Comparison of ENCODE assay signal across 13 cellular contexts in the genomic region with DNA sequence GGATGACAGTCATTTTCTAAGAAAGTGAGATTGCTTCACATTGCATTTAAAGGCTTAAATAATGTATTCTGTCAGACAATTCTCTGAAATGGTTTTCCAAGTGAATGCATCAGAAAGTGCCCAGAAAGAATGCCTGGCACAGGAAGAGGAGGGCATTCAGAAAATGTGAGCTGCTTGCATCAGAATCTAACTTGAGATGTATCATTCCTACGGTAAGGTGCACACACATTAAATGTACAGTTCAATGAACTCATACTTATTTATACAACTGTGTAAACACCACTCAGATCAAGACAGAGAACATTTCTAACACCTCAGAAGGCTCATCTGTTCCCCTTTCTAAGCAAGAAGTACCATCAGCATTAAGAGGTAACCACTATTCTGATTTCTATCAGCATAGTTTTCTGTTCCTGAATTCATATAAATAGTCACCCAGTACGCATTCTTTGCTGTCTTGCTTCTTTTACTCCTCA.
DNase-seq lines count a peak whose midpoint lies in the region; ATAC-seq and TF ChIP-seq lines count a peak whose summit lies in the region.
"Had no signal": no experiment of that assay in that cellular context is flagged by ENCODE, and none has a peak within 500 bp of the region (broad histone marks: within the 10 kb centered on the region; RNA-seq: fewer than 3 reads in every experiment).

No MANE protein-coding gene starts in this region.

- H3K9me3 ChIP-seq in CD4-positive, alpha-beta memory T cell (ENCODE audit: control insufficient read depth in 1 of 2, low read length in 2 of 2), result no peaks in the 10 kb centered on the region

- no peaks in the 10 kb centered on the region; the same call in 1 of the 2 replicates for H3K27me3 Mint-ChIP-seq in WTC11 (ENCODE audit: low read depth)
- peaks cover 0 to 3% of the 10 kb centered on the region in 2 donors for H3K27me3 Mint-ChIP-seq in CD4-positive, alpha-beta memory T cell

- no peaks in the 10 kb centered on the region for H3K27me3 ChIP-seq in CD4-positive, alpha-beta memory T cell (ENCODE audit: insufficient read depth, low read length)
- H3K27me3 ChIP-seq: BLaER1 treated with 17β-estradiol and CSF1 and Interleukin-3, amounts not matched to agents 10 nM and 100 nM had no signal

- H3K36me3 ChIP-seq in CD4-positive, alpha-beta memory T cell (ENCODE audit: insufficient read depth, low read length), result no peaks in the 10 kb centered on the region
- H3K36me3 ChIP-seq: BLaER1 treated with 17β-estradiol and CSF1 and Interleukin-3, amounts not matched to agents 10 nM and 100 nM had no signal

- no peaks in the 10 kb centered on the region for H3K4me1 ChIP-seq in CD4-positive, alpha-beta memory T cell (ENCODE audit: insufficient read depth, low read length)

- no peak overlapping the region for H3K27ac Mint-ChIP-seq in WTC11
- H3K27ac Mint-ChIP-seq in CD4-positive, alpha-beta memory T cell, result no peak overlapping the region
- H3K27ac Mint-ChIP-seq: H9 had no signal

- H3K9me3 Mint-ChIP-seq in WTC11, result peaks cover 16% of the 10 kb centered on the region
- peaks cover 0 to 12% (median 10%) of the 10 kb centered on the region in 8 donors for H3K9me3 Mint-ChIP-seq in CD4-positive, alpha-beta memory T cell

- intact Hi-C loops in Right ventricle myocardium inferior (cut with DNase I), result no loop called here
- intact Hi-C loops in CD4-positive, alpha-beta memory T cell (cut with micrococcal nuclease), result no loop called here

- peak; percentile 44 for DNase-seq in DMS53 (lab: John Stamatoyannopoulos, UW)
- no peak for DNase-seq in Right ventricle myocardium inferior (ENCODE audit: missing footprints)
- DNase-seq in WTC11 (ENCODE audit: low spot score), result no peak
- no peak for DNase-seq in CD4-positive, alpha-beta memory T cell
- no peak for DNase-seq in effector CD4-positive, alpha-beta T cell
- DNase-seq: H9, hypothalamus, Right ventricle myocardium superior had no signal

- H3K4me3 Mint-ChIP-seq in WTC11, result no peak overlapping the region
- no peak overlapping the region for H3K4me3 Mint-ChIP-seq in CD4-positive, alpha-beta memory T cell
- H3K4me3 Mint-ChIP-seq: H9 had no signal

- peaks cover 10% of the 10 kb centered on the region for H3K36me3 Mint-ChIP-seq in WTC11
- H3K36me3 Mint-ChIP-seq in CD4-positive, alpha-beta memory T cell, result peaks cover 0 to 8% of the 10 kb centered on the region in 2 donors

- H3K4me3 ChIP-seq in CD4-positive, alpha-beta memory T cell (ENCODE audit: low read length in 2 of 2), result no peak overlapping the region
- H3K4me3 ChIP-seq: BLaER1 treated with 17β-estradiol and CSF1 and Interleukin-3, amounts not matched to agents 10 nM and 100 nM; coronary artery had no signal

- TF ChIP-seq CTCF in WTC11 (IDR thresholded peaks at IDR 0.05), result no peak

- peaks cover 8% of the 10 kb centered on the region for H3K4me1 Mint-ChIP-seq in WTC11
- H3K4me1 Mint-ChIP-seq in CD4-positive, alpha-beta memory T cell, result peaks cover 2 to 8% (median 5%) of the 10 kb centered on the region in 4 donors

- ATAC-seq in GM18870 (IDR thresholded peaks at IDR 0.05; ENCODE audit: unreplicated experiment) (peak; percentile 92), HG02642 (IDR thresholded peaks at IDR 0.05; ENCODE audit: poor library complexity, unreplicated experiment) (peak; percentile 89), HG03558 (IDR thresholded peaks at IDR 0.05; ENCODE audit: extremely low read depth, unreplicated experiment) (peak; percentile 74), Right ventricle myocardium inferior (no peak), WTC11 (no peak)

- H3K27ac ChIP-seq in CD4-positive, alpha-beta memory T cell (ENCODE audit: low read depth, low read length), result no peak overlapping the region
- H3K27ac ChIP-seq: BLaER1 treated with 17β-estradiol and CSF1 and Interleukin-3, amounts not matched to agents 10 nM and 100 nM; coronary artery had no signal

- CTCF ChIA-PET in WTC11 (lab: Charles Lee), result no interaction called here
- CTCF ChIA-PET in CD4-positive, alpha-beta memory T cell (lab: Charles Lee; ENCODE audit: partially characterized antibody), result no interaction called here

- POLR2A ChIA-PET in WTC11 (lab: Charles Lee), result no interaction called here
- POLR2A ChIA-PET in CD4-positive, alpha-beta memory T cell (lab: Charles Lee; ENCODE audit: partially characterized antibody), result no interaction called here

TF ChIP-seq in WTC11, 78 proteins besides CTCF, POLR2A, EP300 and RAD21 (continues in another document):
- TF ChIP-seq MXD4 (CRISPR knock-in tag; IDR thresholded peaks at IDR 0.05; ENCODE audit: borderline replicate concordance) (no peak), EMX1 (CRISPR knock-in tag; IDR thresholded peaks at IDR 0.05) (no peak), JUN (CRISPR knock-in tag; IDR thresholded peaks at IDR 0.05) (no peak), SOX15 (CRISPR knock-in tag; IDR thresholded peaks at IDR 0.05) (no peak), TP53 (CRISPR knock-in tag; IDR thresholded peaks at IDR 0.05) (no peak), ZNF423 (CRISPR knock-in tag; IDR thresholded peaks at IDR 0.05) (no peak), ATF6 (CRISPR knock-in tag; IDR thresholded peaks at IDR 0.05) (no peak), USF1 (CRISPR knock-in tag; IDR thresholded peaks at IDR 0.05) (no peak), GRHL2 (CRISPR knock-in tag; IDR thresholded peaks at IDR 0.05; ENCODE audit: insufficient replicate concordance, severe bottlenecking) (no peak)
- TF ChIP-seq, protein P1, sequence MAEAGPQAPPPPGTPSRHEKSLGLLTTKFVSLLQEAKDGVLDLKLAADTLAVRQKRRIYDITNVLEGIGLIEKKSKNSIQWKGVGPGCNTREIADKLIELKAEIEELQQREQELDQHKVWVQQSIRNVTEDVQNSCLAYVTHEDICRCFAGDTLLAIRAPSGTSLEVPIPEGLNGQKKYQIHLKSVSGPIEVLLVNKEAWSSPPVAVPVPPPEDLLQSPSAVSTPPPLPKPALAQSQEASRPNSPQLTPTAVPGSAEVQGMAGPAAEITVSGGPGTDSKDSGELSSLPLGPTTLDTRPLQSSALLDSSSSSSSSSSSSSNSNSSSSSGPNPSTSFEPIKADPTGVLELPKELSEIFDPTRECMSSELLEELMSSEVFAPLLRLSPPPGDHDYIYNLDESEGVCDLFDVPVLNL (CRISPR knock-in tag; IDR thresholded peaks at IDR 0.05; ENCODE audit: borderline replicate concordance, low read depth), result no peak
- TF ChIP-seq, protein P2, sequence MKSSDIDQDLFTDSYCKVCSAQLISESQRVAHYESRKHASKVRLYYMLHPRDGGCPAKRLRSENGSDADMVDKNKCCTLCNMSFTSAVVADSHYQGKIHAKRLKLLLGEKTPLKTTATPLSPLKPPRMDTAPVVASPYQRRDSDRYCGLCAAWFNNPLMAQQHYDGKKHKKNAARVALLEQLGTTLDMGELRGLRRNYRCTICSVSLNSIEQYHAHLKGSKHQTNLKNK (CRISPR knock-in tag; IDR thresholded peaks at IDR 0.05), result no peak
- TF ChIP-seq, protein P3, sequence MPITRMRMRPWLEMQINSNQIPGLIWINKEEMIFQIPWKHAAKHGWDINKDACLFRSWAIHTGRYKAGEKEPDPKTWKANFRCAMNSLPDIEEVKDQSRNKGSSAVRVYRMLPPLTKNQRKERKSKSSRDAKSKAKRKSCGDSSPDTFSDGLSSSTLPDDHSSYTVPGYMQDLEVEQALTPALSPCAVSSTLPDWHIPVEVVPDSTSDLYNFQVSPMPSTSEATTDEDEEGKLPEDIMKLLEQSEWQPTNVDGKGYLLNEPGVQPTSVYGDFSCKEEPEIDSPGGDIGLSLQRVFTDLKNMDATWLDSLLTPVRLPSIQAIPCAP (CRISPR knock-in tag; IDR thresholded peaks at IDR 0.05), result no peak
- TF ChIP-seq, protein P4, sequence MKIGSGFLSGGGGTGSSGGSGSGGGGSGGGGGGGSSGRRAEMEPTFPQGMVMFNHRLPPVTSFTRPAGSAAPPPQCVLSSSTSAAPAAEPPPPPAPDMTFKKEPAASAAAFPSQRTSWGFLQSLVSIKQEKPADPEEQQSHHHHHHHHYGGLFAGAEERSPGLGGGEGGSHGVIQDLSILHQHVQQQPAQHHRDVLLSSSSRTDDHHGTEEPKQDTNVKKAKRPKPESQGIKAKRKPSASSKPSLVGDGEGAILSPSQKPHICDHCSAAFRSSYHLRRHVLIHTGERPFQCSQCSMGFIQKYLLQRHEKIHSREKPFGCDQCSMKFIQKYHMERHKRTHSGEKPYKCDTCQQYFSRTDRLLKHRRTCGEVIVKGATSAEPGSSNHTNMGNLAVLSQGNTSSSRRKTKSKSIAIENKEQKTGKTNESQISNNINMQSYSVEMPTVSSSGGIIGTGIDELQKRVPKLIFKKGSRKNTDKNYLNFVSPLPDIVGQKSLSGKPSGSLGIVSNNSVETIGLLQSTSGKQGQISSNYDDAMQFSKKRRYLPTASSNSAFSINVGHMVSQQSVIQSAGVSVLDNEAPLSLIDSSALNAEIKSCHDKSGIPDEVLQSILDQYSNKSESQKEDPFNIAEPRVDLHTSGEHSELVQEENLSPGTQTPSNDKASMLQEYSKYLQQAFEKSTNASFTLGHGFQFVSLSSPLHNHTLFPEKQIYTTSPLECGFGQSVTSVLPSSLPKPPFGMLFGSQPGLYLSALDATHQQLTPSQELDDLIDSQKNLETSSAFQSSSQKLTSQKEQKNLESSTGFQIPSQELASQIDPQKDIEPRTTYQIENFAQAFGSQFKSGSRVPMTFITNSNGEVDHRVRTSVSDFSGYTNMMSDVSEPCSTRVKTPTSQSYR (CRISPR knock-in tag; IDR thresholded peaks at IDR 0.05), result no peak

Comparison
In these comparisons a context has a peak if more than half of its experiments do, and no peak if none do; other contexts are left out.
1. ATAC-seq: peak in GM18870 (single experiment), HG02642 (single experiment) and HG03558 (single experiment); none in Right ventricle myocardium inferior (single experiment) and WTC11 (single experiment).